22 cellular contexts compared by ENCODE assay signal in genomic region chr14:68208726-68209125, GRCh38.
DNase-seq lines count a peak whose midpoint lies in the region; ATAC-seq, FAIRE-seq and TF ChIP-seq lines count a peak whose summit lies in the region.
"Had no signal": no experiment of that assay in that cellular context is flagged by ENCODE, and none has a peak within 500 bp of the region (broad histone marks: within the 10 kb centered on the region; RNA-seq: fewer than 3 reads in every experiment).

No MANE protein-coding gene starts in this region.

- H3K27ac ChIP-seq in CD4-positive, alpha-beta memory T cell (ENCODE audit: low read depth, low read length), result no peak overlapping the region
- H3K27ac ChIP-seq in GM23248, result 0 out of 2 replicates have a peak overlapping the region, but pooled peaks have one; percentile 18
- peak overlapping the region; percentile 4 to 73 for H3K27ac ChIP-seq in coronary artery
- peak overlapping the region; percentile 55 for H3K27ac ChIP-seq in smooth muscle cell (ENCODE audit: low read depth)
- H3K27ac ChIP-seq: brain microvascular endothelial cell, HL-60, neural progenitor cell, VCaP had no signal

- H3K9me3 ChIP-seq in CD4-positive, alpha-beta memory T cell (ENCODE audit: control insufficient read depth in 1 of 2, low read length in 2 of 2), result no peaks in the 10 kb centered on the region
- H3K9me3 ChIP-seq in GM23248 (ENCODE audit: low read depth) (no peaks in the 10 kb centered on the region), smooth muscle cell (replicated peaks; ENCODE audit: low read depth) (no peaks in the 10 kb centered on the region)
- H3K9me3 ChIP-seq: esophagus muscularis mucosa, heart right ventricle had no signal

- no peaks in the 10 kb centered on the region for H3K27me3 ChIP-seq in CD4-positive, alpha-beta memory T cell (ENCODE audit: insufficient read depth, low read length)
- H3K27me3 ChIP-seq in GM23248 (replicated peaks; ENCODE audit: insufficient read depth) (no peaks in the 10 kb centered on the region), smooth muscle cell (ENCODE audit: low read depth) (no peaks in the 10 kb centered on the region)
- H3K27me3 ChIP-seq: brain microvascular endothelial cell, dorsolateral prefrontal cortex, esophagus muscularis mucosa, heart right ventricle, neural progenitor cell had no signal

- H3K9me2 ChIP-seq in GM23248 (ENCODE audit: insufficient read depth), result 0 out of 2 replicates have a peak, but pooled peaks cover 5% of the 10 kb centered on the region

- H3F3A ChIP-seq in GM23248 (ENCODE audit: insufficient read depth) (peaks cover 25% of the 10 kb centered on the region), smooth muscle cell (ENCODE audit: low read depth) (peaks cover 12% of the 10 kb centered on the region)

- H2AFZ ChIP-seq in GM23248 (no peak overlapping the region), smooth muscle cell (ENCODE audit: low read depth) (no peak overlapping the region)
- H2AFZ ChIP-seq: neural progenitor cell had no signal

- TF ChIP-seq CTCF in coronary artery (IDR thresholded peaks at IDR 0.05) (no peak), smooth muscle cell (IDR thresholded peaks at IDR 0.05; ENCODE audit: borderline replicate concordance, insufficient read depth, poor library complexity, severe bottlenecking) (no peak)

- H3K4me1 ChIP-seq in CD4-positive, alpha-beta memory T cell (ENCODE audit: insufficient read depth, low read length), result peaks cover 40% of the 10 kb centered on the region
- H3K4me1 ChIP-seq in GM23248 (ENCODE audit: insufficient read depth) (peaks cover 30% of the 10 kb centered on the region), smooth muscle cell (ENCODE audit: low read depth) (peaks cover 10% of the 10 kb centered on the region)

- 74 to 84% methylated on average over 1 of the region's 1 CpG for WGBS in GM23248 (ENCODE audit: low coverage in 1 of 2, low lambda C conversion rate in 2 of 2, missing lambda C conversion rate in 2 of 2), 2 experiments
- WGBS in smooth muscle cell (ENCODE audit: low lambda C conversion rate), result 97% methylated on average over 1 of the region's 1 CpG

- TF ChIP-seq POLR2A in H54 (IDR thresholded peaks at IDR 0.05; ENCODE audit: low read depth, low read length), result no peak

- no peak overlapping the region for H3K4me3 ChIP-seq in CD4-positive, alpha-beta memory T cell (ENCODE audit: low read length in 2 of 2)
- H3K4me3 ChIP-seq in GM23248 (no peak overlapping the region), coronary artery (no peak overlapping the region), smooth muscle cell (no peak overlapping the region)
- H3K4me3 ChIP-seq: dorsolateral prefrontal cortex, esophagus muscularis mucosa, heart right ventricle, K562, neural progenitor cell had no signal

- intact Hi-C loops in CD4-positive, alpha-beta memory T cell (cut with micrococcal nuclease), result no loop called here

- POLR2A ChIA-PET in CD4-positive, alpha-beta memory T cell (lab: Charles Lee; ENCODE audit: partially characterized antibody), result no interaction called here

- no peak overlapping the region for H3K4me2 ChIP-seq in GM23248 (ENCODE audit: unreplicated experiment)
- peak overlapping the region; percentile 12 for H3K4me2 ChIP-seq in smooth muscle cell
- H3K4me2 ChIP-seq: neural progenitor cell had no signal

- peak; percentile 20 to 46 (median 33) for DNase-seq in CD4-positive, alpha-beta memory T cell
- DNase-seq in GM23248 (no peak), coronary artery (ENCODE audit: low spot score) (no peak), smooth muscle cell (lab: John Stamatoyannopoulos, UW; ENCODE audit: unreplicated experiment) (no peak), T-helper 9 cell (no peak), H54 (ENCODE audit: insufficient read length, low spot score) (no peak)
- no peak for DNase-seq in activated naive CD4-positive, alpha-beta T cell treated with anti-CD3 and anti-CD28 coated beads, Interleukin-2, amount 50 U/mL, for 72 hours (ENCODE audit: low spot score in 2 of 2)
- DNase-seq: brain microvascular endothelial cell, dorsolateral prefrontal cortex, heart right ventricle, NCI-H2081 treated with DMSO at 0.1 percent for 48 hours, NCI-H510A, retina had no signal

- peaks cover 0 to 5% (median 0%) of the 10 kb centered on the region in 8 donors for H3K9me3 Mint-ChIP-seq in CD4-positive, alpha-beta memory T cell
- peaks cover 3 to 9% of the 10 kb centered on the region in 2 donors for H3K9me3 Mint-ChIP-seq in activated naive CD4-positive, alpha-beta T cell treated with anti-CD3 and anti-CD28 coated beads, Interleukin-2, amount 50 U/mL, for 72 hours

- H4K20me1 ChIP-seq in GM23248 (ENCODE audit: insufficient read depth), result no peaks in the 10 kb centered on the region
- H4K20me1 ChIP-seq in smooth muscle cell (ENCODE audit: low read depth), result no peaks in the 10 kb centered on the region

- CTCF ChIA-PET in CD4-positive, alpha-beta memory T cell (lab: Charles Lee; ENCODE audit: partially characterized antibody), result no interaction called here

- no peaks in the 10 kb centered on the region for H3K36me3 Mint-ChIP-seq in CD4-positive, alpha-beta memory T cell
- H3K36me3 Mint-ChIP-seq in activated naive CD4-positive, alpha-beta T cell treated with anti-CD3 and anti-CD28 coated beads, Interleukin-2, amount 50 U/mL, for 72 hours, result peaks cover 0 to 11% of the 10 kb centered on the region in 2 donors

- H3K27me3 Mint-ChIP-seq in CD4-positive, alpha-beta memory T cell, result no peaks in the 10 kb centered on the region

- FAIRE-seq in H54 (lab: Jason Lieb, UNC), result no peak
- FAIRE-seq: G401.6, islet of Langerhans, K562 had no signal

- peak overlapping the region; percentile 69 to 91 (median 90) for H3K27ac Mint-ChIP-seq in CD4-positive, alpha-beta memory T cell
- H3K27ac Mint-ChIP-seq in activated naive CD4-positive, alpha-beta T cell treated with anti-CD3 and anti-CD28 coated beads, Interleukin-2, amount 50 U/mL, for 72 hours, result no peak overlapping the region
- H3K27ac Mint-ChIP-seq: neural progenitor cell had no signal

- in situ Hi-C loops in GM23248 (cut with MboI), result no loop called here

- H3K79me2 ChIP-seq in GM23248 (ENCODE audit: insufficient read depth) (no peaks in the 10 kb centered on the region), smooth muscle cell (ENCODE audit: low read depth) (peaks cover 5% of the 10 kb centered on the region)

- H3K4me1 Mint-ChIP-seq in CD4-positive, alpha-beta memory T cell, result peaks cover 31 to 52% (median 46%) of the 10 kb centered on the region in 4 donors

- no peaks in the 10 kb centered on the region for H3K36me3 ChIP-seq in CD4-positive, alpha-beta memory T cell (ENCODE audit: insufficient read depth, low read length)
- H3K36me3 ChIP-seq in GM23248 (ENCODE audit: low read depth) (no peaks in the 10 kb centered on the region), smooth muscle cell (ENCODE audit: low read depth) (no peaks in the 10 kb centered on the region)
- H3K36me3 ChIP-seq: brain microvascular endothelial cell, esophagus muscularis mucosa, heart right ventricle, neural progenitor cell had no signal

- no peak overlapping the region for H3K9ac ChIP-seq in GM23248
- H3K9ac ChIP-seq in smooth muscle cell (ENCODE audit: low read depth), result no peak overlapping the region
- H3K9ac ChIP-seq: neural progenitor cell had no signal

- peak overlapping the region; percentile 36 to 92 (median 77) for H3K4me3 Mint-ChIP-seq in CD4-positive, alpha-beta memory T cell
- H3K4me3 Mint-ChIP-seq: neural progenitor cell had no signal

- no peak for ATAC-seq in activated naive CD4-positive, alpha-beta T cell treated with anti-CD3 and anti-CD28 coated beads, Interleukin-2, amount 50 U/mL, for 72 hours
- ATAC-seq in HG02623 (IDR thresholded peaks at IDR 0.05; ENCODE audit: unreplicated experiment), result no peak
- ATAC-seq: heart right ventricle, K562, Right ventricle myocardium inferior had no signal

Comparison
In these comparisons a context has a peak if more than half of its experiments do, and no peak if none do; other contexts are left out.
1. DNase-seq: peak in CD4-positive, alpha-beta memory T cell (5 of 5); none in GM23248 (single experiment), coronary artery (single experiment), smooth muscle cell (single experiment), T-helper 9 cell (single experiment), activated naive CD4-positive, alpha-beta T cell treated with anti-CD3 and anti-CD28 coated beads, Interleukin-2, amount 50 U/mL, for 72 hours (0 of 2) and H54 (single experiment).
2. H3K27ac Mint-ChIP-seq: peak in CD4-positive, alpha-beta memory T cell (7 of 7); none in activated naive CD4-positive, alpha-beta T cell treated with anti-CD3 and anti-CD28 coated beads, Interleukin-2, amount 50 U/mL, for 72 hours (0 of 2).